Comparison of ENCODE assay signal across 38 cellular contexts in the genomic region with DNA sequence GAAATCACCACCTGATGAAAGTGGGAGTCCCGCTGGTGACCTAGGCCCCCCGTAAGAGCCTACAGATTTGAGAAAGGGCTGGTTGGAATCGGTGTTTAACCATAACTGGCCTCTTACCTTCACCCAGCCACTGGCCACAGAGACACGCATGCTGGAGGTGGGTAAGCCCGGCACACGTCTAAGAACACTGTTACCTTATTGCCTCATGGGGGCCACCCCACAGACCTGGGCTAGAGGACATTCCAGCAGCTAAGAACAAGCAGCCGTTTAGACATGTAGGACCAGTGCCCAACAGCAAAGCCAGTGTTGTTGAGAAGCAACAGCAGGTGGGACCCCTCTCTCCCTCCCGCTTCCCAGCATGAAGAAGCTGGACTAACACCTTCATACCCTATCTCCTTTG. TPM values are rescaled to one million over a fixed set of nuclear protein-coding genes. Genes with fewer than 3 reads are reported as not detected.
"Had no signal": no experiment of that assay in that cellular context is flagged by ENCODE, and none has a peak within 500 bp of the region (broad histone marks: within the 10 kb centered on the region; RNA-seq: fewer than 3 reads in every experiment).

No MANE protein-coding gene starts in this region.

- H3K27ac ChIP-seq: ascending aorta, cardiac muscle cell, VCaP had no signal

- H3K4me1 ChIP-seq: ascending aorta had no signal

- H3K36me3 Mint-ChIP-seq: activated CD4-positive, alpha-beta memory T cell treated with anti-CD3 and anti-CD28 coated beads for 36 hours; activated naive CD4-positive, alpha-beta T cell treated with anti-CD3 and anti-CD28 coated beads, Interleukin-2, amount 10 ng/mL, durations not matched to agents 7 days and 5 days; activated naive CD4-positive, alpha-beta T cell treated with anti-CD3 and anti-CD28 coated beads, Interleukin-2, amount 50 U/mL, for 24 hours; activated naive CD8-positive, alpha-beta T cell; activated naive CD8-positive, alpha-beta T cell treated with anti-CD3 and anti-CD28 coated beads, Interleukin-2, amount 10 ng/mL, durations not matched to agents 7 days and 5 days; brain had no signal

- H3K27me3 ChIP-seq: ascending aorta, cardiac muscle cell had no signal

- H3K4me3 Mint-ChIP-seq: activated B cell treated with CpG ODN at 0.5 μM for 24 hours; activated CD4-positive, alpha-beta memory T cell treated with anti-CD3 and anti-CD28 coated beads for 36 hours; activated CD4-positive, alpha-beta T cell treated with anti-CD3 and anti-CD28 coated beads, Interleukin-2, amount 10 ng/mL, durations not matched to agents 24 days and 14 days; activated CD8-positive, alpha-beta T cell treated with anti-CD3 and anti-CD28 coated beads for 36 hours; activated naive CD4-positive, alpha-beta T cell treated with anti-CD3 and anti-CD28 coated beads, Interleukin-2, amount 10 ng/mL, durations not matched to agents 7 days and 5 days; activated naive CD4-positive, alpha-beta T cell treated with anti-CD3 and anti-CD28 coated beads, Interleukin-2, amount 50 U/mL, for 24 hours; activated naive CD8-positive, alpha-beta T cell; activated naive CD8-positive, alpha-beta T cell treated with anti-CD3 and anti-CD28 coated beads, Interleukin-2, amount 10 ng/mL, durations not matched to agents 7 days and 5 days; activated naive CD8-positive, alpha-beta T cell treated with anti-CD3 and anti-CD28 coated beads, Interleukin-2, amount 50 U/mL, for 24 hours; activated T-helper 1 cell treated with anti-CD3 and anti-CD28 coated beads, Interleukin-12 subunit alpha, Interleukin-12 subunit beta, Interleukin-2, Interleukin-4 antibody, amounts not matched to agents 30 ng/mL and 10 ng/mL and 1 ng/mL, durations not matched to agents 14 hours and 24 hours and 36 hours; activated T-helper 17 cell treated with anti-CD3 and anti-CD28 coated beads, Interleukin-2, amount 50 U/mL, for 72 hours; brain; T-helper 1 cell treated with Interleukin-12 subunit alpha and Interleukin-12 subunit beta and Interleukin-4 antibody, amounts not matched to agents 30 μg/mL and 1 μg/mL, for 36 hours; T-helper 2 cell treated with Interferon-gamma antibody and Interleukin-4, amounts not matched to agents 5 μg/mL and 100 μg/mL, for 36 hours had no signal

- ATAC-seq: activated CD8-positive, alpha-beta T cell treated with anti-CD3 and anti-CD28 coated beads for 36 hours; activated naive CD8-positive, alpha-beta T cell treated with anti-CD3 and anti-CD28 coated beads, Interleukin-2, amount 50 U/mL, for 24 hours; activated T-helper 17 cell treated with anti-CD3 and anti-CD28 coated beads, Interleukin-2, amount 50 U/mL, for 72 hours had no signal

- H3K9me3 Mint-ChIP-seq: activated B cell treated with CpG ODN at 0.5 μM for 24 hours; activated CD4-positive, alpha-beta memory T cell treated with anti-CD3 and anti-CD28 coated beads for 36 hours; activated CD4-positive, alpha-beta T cell treated with anti-CD3 and anti-CD28 coated beads, Interleukin-2, amount 10 ng/mL, durations not matched to agents 24 days and 14 days; activated CD8-positive, alpha-beta T cell treated with anti-CD3 and anti-CD28 coated beads for 36 hours; activated naive CD4-positive, alpha-beta T cell treated with anti-CD3 and anti-CD28 coated beads, Interleukin-2, amount 10 ng/mL, durations not matched to agents 7 days and 5 days; activated naive CD4-positive, alpha-beta T cell treated with anti-CD3 and anti-CD28 coated beads, Interleukin-2, amount 50 U/mL, for 24 hours; activated naive CD8-positive, alpha-beta T cell treated with anti-CD3 and anti-CD28 coated beads, Interleukin-2, amount 10 ng/mL, durations not matched to agents 7 days and 5 days; activated naive CD8-positive, alpha-beta T cell treated with anti-CD3 and anti-CD28 coated beads, Interleukin-2, amount 50 U/mL, for 24 hours; activated T-helper 1 cell treated with anti-CD3 and anti-CD28 coated beads, Interleukin-12 subunit alpha, Interleukin-12 subunit beta, Interleukin-2, Interleukin-4 antibody, amounts not matched to agents 30 ng/mL and 10 ng/mL and 1 ng/mL, durations not matched to agents 14 hours and 24 hours and 36 hours; activated T-helper 17 cell treated with anti-CD3 and anti-CD28 coated beads, Interleukin-2, amount 50 U/mL, for 72 hours; T-helper 1 cell treated with Interleukin-12 subunit alpha and Interleukin-12 subunit beta and Interleukin-4 antibody, amounts not matched to agents 30 μg/mL and 1 μg/mL, for 36 hours; T-helper 2 cell treated with Interferon-gamma antibody and Interleukin-4, amounts not matched to agents 5 μg/mL and 100 μg/mL, for 36 hours had no signal

- H3K4me3 ChIP-seq: ascending aorta, cardiac muscle cell had no signal

- DNase-seq: activated B cell treated with CpG ODN at 0.5 μM for 24 hours; activated CD4-positive, alpha-beta memory T cell treated with anti-CD3 and anti-CD28 coated beads for 36 hours; activated CD4-positive, alpha-beta T cell treated with anti-CD3 and anti-CD28 coated beads for 4 hours; activated CD4-positive, alpha-beta T cell treated with anti-CD3 and anti-CD28 coated beads, Interleukin-2, amount 10 ng/mL, durations not matched to agents 24 days and 14 days; activated CD4-positive, alpha-beta T cell treated with anti-CD3 and anti-CD28 coated beads, Interleukin-2, amount 50 U/mL, for 1 hour; activated CD4-positive, alpha-beta T cell treated with anti-CD3 and anti-CD28 coated beads, Interleukin-2, amount 50 U/mL, for 4 hours; activated CD4-positive, CD25-positive, alpha-beta regulatory T cell treated with anti-CD3 and anti-CD28 coated beads, Interleukin-2, amount 50 U/mL, for 72 hours; activated CD8-positive, alpha-beta memory T cell treated with anti-CD3 and anti-CD28 coated beads, Interleukin-2, amount 50 U/mL, for 4 hours; activated CD8-positive, alpha-beta T cell treated with anti-CD3 and anti-CD28 coated beads for 36 hours; activated gamma-delta T cell treated with Interleukin-2 at 50 U/mL for 16 hours; activated naive CD4-positive, alpha-beta T cell treated with anti-CD3 and anti-CD28 coated beads, Interleukin-2, amount 10 ng/mL, durations not matched to agents 7 days and 5 days; activated naive CD4-positive, alpha-beta T cell treated with Interleukin-2 at 50 U/mL for 16 hours; activated naive CD8-positive, alpha-beta T cell treated with anti-CD3 and anti-CD28 coated beads, Interleukin-2, amount 10 ng/mL, durations not matched to agents 7 days and 5 days; activated naive CD8-positive, alpha-beta T cell treated with anti-CD3 and anti-CD28 coated beads, Interleukin-2, amount 50 U/mL, for 24 hours; activated T-cell treated with anti-CD3 and anti-CD28 coated beads for 4 hours; activated T-cell treated with anti-CD3 and anti-CD28 coated beads, Interleukin-2, amount 50 U/mL, for 1 hour; activated T-cell treated with anti-CD3 and anti-CD28 coated beads, Interleukin-2, amount 50 U/mL, for 48 hours; amygdala; anterior cingulate cortex; central memory CD4-positive, alpha-beta T cell; SW 1271; T-helper 1 cell; T-helper 2 cell; T-helper 9 cell had no signal

- H3K4me1 Mint-ChIP-seq: activated B cell treated with CpG ODN at 0.5 μM for 24 hours; activated CD4-positive, alpha-beta T cell treated with anti-CD3 and anti-CD28 coated beads, Interleukin-2, amount 10 ng/mL, durations not matched to agents 24 days and 14 days; activated naive CD4-positive, alpha-beta T cell treated with anti-CD3 and anti-CD28 coated beads, Interleukin-2, amount 10 ng/mL, durations not matched to agents 7 days and 5 days; activated naive CD4-positive, alpha-beta T cell treated with anti-CD3 and anti-CD28 coated beads, Interleukin-2, amount 50 U/mL, for 24 hours; activated naive CD8-positive, alpha-beta T cell treated with anti-CD3 and anti-CD28 coated beads, Interleukin-2, amount 50 U/mL, for 24 hours; activated T-helper 17 cell treated with anti-CD3 and anti-CD28 coated beads, Interleukin-2, amount 50 U/mL, for 72 hours had no signal

- H3K27me3 Mint-ChIP-seq: activated CD4-positive, alpha-beta T cell treated with anti-CD3 and anti-CD28 coated beads, Interleukin-2, amount 10 ng/mL, durations not matched to agents 24 days and 14 days; activated CD8-positive, alpha-beta T cell treated with anti-CD3 and anti-CD28 coated beads for 36 hours; activated naive CD8-positive, alpha-beta T cell; activated naive CD8-positive, alpha-beta T cell treated with anti-CD3 and anti-CD28 coated beads, Interleukin-2, amount 50 U/mL, for 24 hours had no signal

- H3K9me3 ChIP-seq: ascending aorta had no signal

- H3K36me3 ChIP-seq: ascending aorta, cardiac muscle cell had no signal

- H3K27ac Mint-ChIP-seq: activated B cell treated with CpG ODN at 0.5 μM for 24 hours; activated CD4-positive, alpha-beta memory T cell treated with anti-CD3 and anti-CD28 coated beads for 36 hours; activated CD4-positive, alpha-beta T cell treated with anti-CD3 and anti-CD28 coated beads, Interleukin-2, amount 10 ng/mL, durations not matched to agents 24 days and 14 days; activated CD8-positive, alpha-beta T cell treated with anti-CD3 and anti-CD28 coated beads for 36 hours; activated naive CD4-positive, alpha-beta T cell treated with anti-CD3 and anti-CD28 coated beads, Interleukin-2, amount 10 ng/mL, durations not matched to agents 7 days and 5 days; activated naive CD4-positive, alpha-beta T cell treated with anti-CD3 and anti-CD28 coated beads, Interleukin-2, amount 50 U/mL, for 24 hours; activated naive CD8-positive, alpha-beta T cell; activated naive CD8-positive, alpha-beta T cell treated with anti-CD3 and anti-CD28 coated beads, Interleukin-2, amount 10 ng/mL, durations not matched to agents 7 days and 5 days; activated naive CD8-positive, alpha-beta T cell treated with anti-CD3 and anti-CD28 coated beads, Interleukin-2, amount 50 U/mL, for 24 hours; activated T-helper 1 cell treated with anti-CD3 and anti-CD28 coated beads, Interleukin-12 subunit alpha, Interleukin-12 subunit beta, Interleukin-2, Interleukin-4 antibody, amounts not matched to agents 30 ng/mL and 10 ng/mL and 1 ng/mL, durations not matched to agents 14 hours and 24 hours and 36 hours; activated T-helper 17 cell treated with anti-CD3 and anti-CD28 coated beads, Interleukin-2, amount 50 U/mL, for 72 hours; brain; T-helper 1 cell treated with Interleukin-12 subunit alpha and Interleukin-12 subunit beta and Interleukin-4 antibody, amounts not matched to agents 30 μg/mL and 1 μg/mL, for 36 hours; T-helper 2 cell treated with Interferon-gamma antibody and Interleukin-4, amounts not matched to agents 5 μg/mL and 100 μg/mL, for 36 hours had no signal

RNA-seq across cellular contexts. Expression of gene GDF2, which starts 2.5 kb away (rescaled TPM):
- total RNA-seq: activated B cell treated with CpG ODN at 0.5 μM for 24 hours; activated CD4-positive, alpha-beta memory T cell treated with anti-CD3 and anti-CD28 coated beads for 36 hours; activated CD4-positive, alpha-beta T cell treated with anti-CD3 and anti-CD28 coated beads, Interleukin-2, amount 10 ng/mL, durations not matched to agents 24 days and 14 days; activated CD8-positive, alpha-beta memory T cell treated with anti-CD3 and anti-CD28 coated beads for 36 hours; activated CD8-positive, alpha-beta T cell treated with anti-CD3 and anti-CD28 coated beads for 36 hours; activated naive CD8-positive, alpha-beta T cell treated with anti-CD3 and anti-CD28 coated beads, Interleukin-2, amount 10 ng/mL, durations not matched to agents 7 days and 5 days; activated T-helper 1 cell treated with anti-CD3 and anti-CD28 coated beads, Interleukin-12 subunit alpha, Interleukin-12 subunit beta, Interleukin-2, Interleukin-4 antibody, amounts not matched to agents 30 ng/mL and 10 ng/mL and 1 ng/mL, durations not matched to agents 14 hours and 24 hours and 36 hours; activated T-helper 17 cell treated with anti-CD3 and anti-CD28 coated beads, Interleukin-2, amount 50 U/mL, for 72 hours; bronchial epithelial cell; cerebellum had no signal
- polyA plus RNA-seq: adipose tissue had no signal

RNA-seq across cellular contexts. Expression of gene GDF10, which starts 19.8 kb away (rescaled TPM):
- total RNA-seq: activated B cell treated with CpG ODN at 0.5 μM for 24 hours, bronchial epithelial cell had no signal

RNA-seq across cellular contexts. Expression of gene RBP3, which starts 28.4 kb away (rescaled TPM):
- total RNA-seq: activated B cell treated with CpG ODN at 0.5 μM for 24 hours; activated CD4-positive, alpha-beta memory T cell treated with anti-CD3 and anti-CD28 coated beads for 36 hours; activated CD4-positive, alpha-beta T cell treated with anti-CD3 and anti-CD28 coated beads, Interleukin-2, amount 10 ng/mL, durations not matched to agents 24 days and 14 days; activated CD8-positive, alpha-beta memory T cell treated with anti-CD3 and anti-CD28 coated beads for 36 hours; activated CD8-positive, alpha-beta T cell treated with anti-CD3 and anti-CD28 coated beads for 36 hours; activated naive CD8-positive, alpha-beta T cell treated with anti-CD3 and anti-CD28 coated beads, Interleukin-2, amount 10 ng/mL, durations not matched to agents 7 days and 5 days; activated T-helper 1 cell treated with anti-CD3 and anti-CD28 coated beads, Interleukin-12 subunit alpha, Interleukin-12 subunit beta, Interleukin-2, Interleukin-4 antibody, amounts not matched to agents 30 ng/mL and 10 ng/mL and 1 ng/mL, durations not matched to agents 14 hours and 24 hours and 36 hours; activated T-helper 17 cell treated with anti-CD3 and anti-CD28 coated beads, Interleukin-2, amount 50 U/mL, for 72 hours; ascending aorta; bronchial epithelial cell; cardiac muscle cell; cerebellum had no signal
- polyA plus RNA-seq: adipose tissue, cardiac muscle cell had no signal
